18 cellular contexts compared by ENCODE assay signal in genomic region chr4:3645711-3646221, GRCh38.
DNase-seq lines count a peak whose midpoint lies in the region; ATAC-seq and TF ChIP-seq lines count a peak whose summit lies in the region.
"Had no signal": no experiment of that assay in that cellular context is flagged by ENCODE, and none has a peak within 500 bp of the region (broad histone marks: within the 10 kb centered on the region; RNA-seq: fewer than 3 reads in every experiment).

No MANE protein-coding gene starts in this region.

- H3K27me3 Mint-ChIP-seq in chondrocyte (ENCODE audit: low read depth), result peaks cover 25% of the 10 kb centered on the region

- no peaks in the 10 kb centered on the region for H3K79me1 ChIP-seq in IMR-90 (ENCODE audit: low read depth in 1 of 2, low read length in 2 of 2)

- H3K23ac ChIP-seq in IMR-90 (ENCODE audit: low read depth, low read length), result no peak overlapping the region

- in situ Hi-C loops in IMR-90 (cut with MboI; ENCODE audit: low sequenced_read_pairs), result no loop called here

- no peak overlapping the region for H3K56ac ChIP-seq in IMR-90 (ENCODE audit: extremely low read depth, insufficient read depth, low read length)

- no peak overlapping the region for H2BK15ac ChIP-seq in IMR-90 (ENCODE audit: low read depth, low read length)

- intact Hi-C loops in IMR-90 (cut with micrococcal nuclease), result no loop called here

- DNase-seq in IMR-90 (no peak), chondrocyte (ENCODE audit: low spot score) (no peak), osteoblast (ENCODE audit: insufficient read length, low spot score, missing footprints) (peak; percentile 77), GM19240 (ENCODE audit: insufficient read length, low spot score) (no peak), NCI-H2171 (lab: John Stamatoyannopoulos, UW) (no peak)
- DNase-seq: COR-L47; KBM-7; NCI-H1092; NCI-H345; NCI-H526 treated with DMSO at 0.1 percent for 48 hours; NK-92 treated with Interleukin-12 subunit alpha and Interleukin-12 subunit beta, amount 100 ng/mL, for 24 hours; OCI-M1 had no signal

- H4K8ac ChIP-seq in IMR-90 (ENCODE audit: low read depth in 2 of 2, low read length in 2 of 2), result no peak overlapping the region

- no peaks in the 10 kb centered on the region for H4K20me1 ChIP-seq in IMR-90 (ENCODE audit: insufficient read depth, low read length)
- no peaks in the 10 kb centered on the region for H4K20me1 ChIP-seq in osteoblast (ENCODE audit: insufficient read depth, low read length)

- TF ChIP-seq POLR2A in IMR-90 (IDR thresholded peaks at IDR 0.05; ENCODE audit: low read depth, low read length), result no peak

- no peak overlapping the region for H3K4ac ChIP-seq in IMR-90 (ENCODE audit: low read depth, low read length)

- ATAC-seq in IMR-90 (ENCODE audit: low read depth) (no peak), HG03354 (IDR thresholded peaks at IDR 0.05; ENCODE audit: poor library complexity, severe bottlenecking, unreplicated experiment) (no peak), GM19324 (IDR thresholded peaks at IDR 0.05; ENCODE audit: low FRiP score, unreplicated experiment) (no peak)
- ATAC-seq: SK-N-SH treated with all-trans-retinoic acid at 6 μM for 48 hours had no signal

- H3K4me2 ChIP-seq in IMR-90 (ENCODE audit: low read depth, low read length) (no peak overlapping the region), osteoblast (ENCODE audit: insufficient read depth, low read length) (no peak overlapping the region)

- H3K27ac ChIP-seq in IMR-90 (ENCODE audit: insufficient read depth, low read length) (no peak overlapping the region), osteoblast (ENCODE audit: low read depth, low read length) (no peak overlapping the region)
- H3K27ac ChIP-seq: C4-2B, HL-60 had no signal

- H3K27ac Mint-ChIP-seq in chondrocyte (ENCODE audit: unreplicated experiment), result peak overlapping the region; percentile 13

- H3K4me1 ChIP-seq in IMR-90 (ENCODE audit: control insufficient read depth, insufficient read depth, low read length) (no peaks in the 10 kb centered on the region), osteoblast (ENCODE audit: insufficient read depth, low read length) (peaks cover 9% of the 10 kb centered on the region)
- H3K4me1 ChIP-seq: HAP-1 had no signal

- no peak overlapping the region for H2AFZ ChIP-seq in IMR-90 (replicated peaks; ENCODE audit: low read length, poor library complexity)
- no peak overlapping the region for H2AFZ ChIP-seq in osteoblast (ENCODE audit: low read length)

- no peak overlapping the region for H2BK5ac ChIP-seq in IMR-90 (ENCODE audit: low read depth, low read length, poor library complexity, severe bottlenecking)

- peaks cover 14% of the 10 kb centered on the region for H3K4me1 Mint-ChIP-seq in chondrocyte (ENCODE audit: low read depth)

- H2BK20ac ChIP-seq in IMR-90 (ENCODE audit: low read depth, low read length), result no peak overlapping the region

- POLR2A ChIA-PET in IMR-90 (lab: Charles Lee; ENCODE audit: unreplicated experiment), result no interaction called here

- H2AK5ac ChIP-seq in IMR-90 (ENCODE audit: low read depth, low read length), result no peak overlapping the region

- H3K4me3 Mint-ChIP-seq in chondrocyte (ENCODE audit: unreplicated experiment), result no peak overlapping the region

- H3K27me3 ChIP-seq in IMR-90 (ENCODE audit: control insufficient read depth, insufficient read depth, low read length) (peaks cover 37% of the 10 kb centered on the region), osteoblast (ENCODE audit: insufficient read depth, low read length) (peaks cover 41% of the 10 kb centered on the region)

- no peak overlapping the region for H3K18ac ChIP-seq in IMR-90 (ENCODE audit: low read depth, low read length)

- H2BK120ac ChIP-seq in IMR-90 (ENCODE audit: low read depth, low read length), result no peak overlapping the region

- H3K4me3 ChIP-seq in IMR-90 (ENCODE audit: insufficient read depth, low read depth, low read length) (no peak overlapping the region), osteoblast (ENCODE audit: insufficient read depth, low read length) (no peak overlapping the region)
- H3K4me3 ChIP-seq: HAP-1 had no signal

- TF ChIP-seq CTCF in IMR-90 (conservative IDR thresholded peaks at IDR 0.05; ENCODE audit: low read depth, low read length) (no peak), chondrocyte (IDR thresholded peaks at IDR 0.05) (no peak), osteoblast (IDR thresholded peaks at IDR 0.05; ENCODE audit: extremely low read depth, low read depth, low read length) (no peak)

- no peak overlapping the region for H4K5ac ChIP-seq in IMR-90 (ENCODE audit: low read depth, low read length)

- CTCF ChIA-PET in IMR-90 (lab: Yijun Ruan, JAX), result no interaction called here

- no peaks in the 10 kb centered on the region for H3K36me3 Mint-ChIP-seq in chondrocyte (ENCODE audit: low read depth)

- no TSS peak for BruUV-seq in IMR-90 (replicated peaks; lab: Mats Ljungman, UMichigan)

- no peaks in the 10 kb centered on the region for H3K36me3 ChIP-seq in IMR-90 (ENCODE audit: control insufficient read depth, insufficient read depth, low read length)
- H3K36me3 ChIP-seq in osteoblast (ENCODE audit: insufficient read depth, low read length), result no peaks in the 10 kb centered on the region
- H3K36me3 ChIP-seq: HAP-1 had no signal

- no peaks in the 10 kb centered on the region for H3K9me1 ChIP-seq in IMR-90 (ENCODE audit: insufficient read depth, low read length)

- TF ChIP-seq RAD21 in IMR-90 (IDR thresholded peaks at IDR 0.05; ENCODE audit: low read length), result no peak

- peak overlapping the region; percentile 65 for H2AK9ac ChIP-seq in IMR-90 (replicated peaks; ENCODE audit: low read depth, low read length, poor library complexity)

- dilution Hi-C loops in IMR-90 (cut with HindIII; ENCODE audit: low sequenced_read_pairs, unreplicated experiment), result no loop called here

- H3K9me3 Mint-ChIP-seq in chondrocyte (ENCODE audit: low read depth), result no peaks in the 10 kb centered on the region

- H3K79me2 ChIP-seq in osteoblast (ENCODE audit: insufficient read depth, low read length), result no peaks in the 10 kb centered on the region

- WGBS in IMR-90 (ENCODE audit: extremely low coverage in 2 of 2, insufficient read length in 1 of 2), 2 experiments, result 85% methylated on average over 4 of the region's 16 CpGs; no CpG with 5 or more reads in 1 of the 2 experiments

- no peak overlapping the region for H3K14ac ChIP-seq in IMR-90 (replicated peaks; ENCODE audit: low read depth, low read length)

- no peak overlapping the region for H3K9ac ChIP-seq in IMR-90 (ENCODE audit: low read depth, low read length)

- H3K9me3 ChIP-seq in IMR-90 (ENCODE audit: control insufficient read depth, insufficient read depth, low read length) (peaks cover 4% of the 10 kb centered on the region; the same call in 1 of the 2 replicates), osteoblast (ENCODE audit: low read depth, low read length) (no peaks in the 10 kb centered on the region)
- H3K9me3 ChIP-seq: HAP-1 had no signal

- no peak overlapping the region for H4K91ac ChIP-seq in IMR-90 (ENCODE audit: insufficient read depth, low read depth, low read length)

TF ChIP-seq in IMR-90, 13 proteins besides CTCF, POLR2A, EP300 and RAD21:
- no peak for TF ChIP-seq FOS (IDR thresholded peaks at IDR 0.05; ENCODE audit: low read depth, low read length)
- no peak for TF ChIP-seq NFE2L2 (IDR thresholded peaks at IDR 0.05; ENCODE audit: low read depth, low read length)
- TF ChIP-seq BHLHE40 (IDR thresholded peaks at IDR 0.05; ENCODE audit: low read depth, low read length), result no peak
- no peak for TF ChIP-seq MAFK (IDR thresholded peaks at IDR 0.05; ENCODE audit: low read depth, low read length)
- TF ChIP-seq CEBPB (IDR thresholded peaks at IDR 0.05; ENCODE audit: low read depth, low read length), result no peak
- no peak for TF ChIP-seq USF2 (IDR thresholded peaks at IDR 0.05; ENCODE audit: low read depth, low read length)
- TF ChIP-seq SMC3 (IDR thresholded peaks at IDR 0.05; ENCODE audit: low read depth, low read length), result no peak
